In genomic region chr12:119354187-119354586, GRCh38 we compare ENCODE assay signal across 31 cellular contexts. TPM values are rescaled to one million over a fixed set of nuclear protein-coding genes. Genes with fewer than 3 reads are reported as not detected.
DNase-seq lines count a peak whose midpoint lies in the region; ATAC-seq and TF ChIP-seq lines count a peak whose summit lies in the region.
"Had no signal": no experiment of that assay in that cellular context is flagged by ENCODE, and none has a peak within 500 bp of the region (broad histone marks: within the 10 kb centered on the region; RNA-seq: fewer than 3 reads in every experiment).

No MANE protein-coding gene starts in this region.

- H3K27me3 ChIP-seq in uterus: no peaks in the 10 kb centered on the region
- H3K27me3 ChIP-seq: foreskin keratinocyte had no signal

- TF ChIP-seq POLR2A in uterus (IDR thresholded peaks at IDR 0.05): no peak

- H3K36me3 ChIP-seq in uterus: no peaks in the 10 kb centered on the region

- DNase-seq in NCI-H1092 (lab: John Stamatoyannopoulos, UW) (peak; percentile 40), NCI-H2029 (lab: John Stamatoyannopoulos, UW) (peak; percentile 86), NCI-H69 (lab: John Stamatoyannopoulos, UW) (peak; percentile 89), left colon (no peak), inferior parietal cortex (ENCODE audit: extremely low spot score) (no peak), uterus (no peak)
- DNase-seq in stimulated activated CD4-positive, alpha-beta T cell treated with anti-CD3 and anti-CD28 coated beads, Interleukin-15, amount 100 ng/mL, for 24 hours: no peak
- DNase-seq: activated B cell treated with CpG ODN at 0.5 μM for 24 hours; activated CD8-positive, alpha-beta T cell treated with anti-CD3 and anti-CD28 coated beads for 36 hours; activated naive CD4-positive, alpha-beta T cell; activated T-cell treated with anti-CD3 and anti-CD28 coated beads, Interleukin-2, amount 50 U/mL, for 24 hours; amniotic stem cell; CD4-positive, CD25-positive, alpha-beta regulatory T cell; dermis blood vessel endothelial cell; DMS53; foreskin keratinocyte; hippocampal formation; islet precursor cell; KG1; MV-4-11; NK-92 treated with Interleukin-12 subunit alpha and Interleukin-12 subunit beta, amount 100 ng/mL, for 24 hours; retina; stimulated activated CD4-positive, alpha-beta T cell treated with anti-CD3 and anti-CD28 coated beads, Interleukin-4, amount 100 ng/mL, for 4 hours had no signal

- H3K4me1 ChIP-seq in uterus: no peaks in the 10 kb centered on the region
- H3K4me1 ChIP-seq: foreskin keratinocyte had no signal

- no peak overlapping the region for H3K27ac ChIP-seq in uterus
- H3K27ac ChIP-seq: foreskin keratinocyte had no signal

- H3K4me3 ChIP-seq in uterus: no peak overlapping the region
- H3K4me3 ChIP-seq: GM12878, GM23338, lung had no signal

- H3K9me3 ChIP-seq in uterus: no peaks in the 10 kb centered on the region

- intact Hi-C loops in left colon (cut with DNase I, micrococcal nuclease) (no loop called here), uterus (cut with DNase I; ENCODE audit: low total_unique reads) (no loop called here)

- no peak for TF ChIP-seq CTCF in uterus (IDR thresholded peaks at IDR 0.05)

- ATAC-seq in left colon (peak; percentile 55), GM21825 (IDR thresholded peaks at IDR 0.05; ENCODE audit: unreplicated experiment) (no peak)
- ATAC-seq: activated CD8-positive, alpha-beta T cell treated with anti-CD3 and anti-CD28 coated beads for 36 hours; foreskin keratinocyte; GM12878; GM23338; Panc1 had no signal

RNA-seq across cellular contexts. Expression of gene CCDC60, which starts 19.7 kb away (rescaled TPM):
- total RNA-seq in left colon (1 to 10 TPM; 1.2 to 4.4 TPM), uterus (1 to 10 TPM in 1 of 4 donors, not detected in 3; 2.4 TPM)
- total RNA-seq: activated B cell treated with CpG ODN at 0.5 μM for 24 hours; activated CD8-positive, alpha-beta T cell treated with anti-CD3 and anti-CD28 coated beads for 36 hours; CD4-positive, CD25-positive, alpha-beta regulatory T cell; dermis blood vessel endothelial cell; epithelial cell of proximal tubule; foreskin keratinocyte; GM12878; GM23338; HT-29; T-helper 2 cell treated with Interferon-gamma antibody and Interleukin-4, amounts not matched to agents 100 ng/mL and 5 ng/mL, for 36 hours had no signal

Comparison
In these comparisons a context has a peak if more than half of its experiments do, and no peak if none do; other contexts are left out.
1. DNase-seq: peak in NCI-H1092 (single experiment), NCI-H2029 (single experiment) and NCI-H69 (single experiment); none in left colon (0 of 2), inferior parietal cortex (single experiment), stimulated activated CD4-positive, alpha-beta T cell treated with anti-CD3 and anti-CD28 coated beads, Interleukin-15, amount 100 ng/mL, for 24 hours (single experiment) and uterus (0 of 2).